7 cellular contexts compared by ENCODE assay signal in genomic region chr3:51637941-51638471, GRCh38. TPM values are rescaled to one million over a fixed set of nuclear protein-coding genes. Genes with fewer than 3 reads are reported as not detected.
A peak's percentile ranks its signal among the peaks of the same experiment; 100 is the strongest.
DNase-seq lines count a peak whose midpoint lies in the region; ATAC-seq and TF ChIP-seq lines count a peak whose summit lies in the region.

No MANE protein-coding gene starts in this region.

- intact Hi-C loops in gastrocnemius medialis (cut with DNase I; ENCODE audit: low total_unique reads): no loop called here

- H3K9me3 ChIP-seq in gastrocnemius medialis: no peaks in the 10 kb centered on the region

- H3K36me3 Mint-ChIP-seq in WTC11: peaks cover 54% of the 10 kb centered on the region

- ATAC-seq in WTC11: peak; percentile 98
- peak; percentile 94 for ATAC-seq in foreskin keratinocyte
- peak in 1 of 2 donors; percentile 56 for ATAC-seq in gastrocnemius medialis

- peak overlapping the region; percentile 69 for H3K27ac Mint-ChIP-seq in WTC11

- POLR2A ChIA-PET in WTC11 (lab: Charles Lee): no interaction called here

- TF ChIP-seq CTCF in WTC11 (IDR thresholded peaks at IDR 0.05) (peak; percentile 72), foreskin keratinocyte (conservative IDR thresholded peaks at IDR 0.05) (peak; percentile 98), gastrocnemius medialis (IDR thresholded peaks at IDR 0.05 in 4 of 5, conservative IDR thresholded peaks at IDR 0.05 in 1 of 5) (peak in 4 of 5 experiments; percentile 17 to 43 (median 26))

- TF ChIP-seq POLR2A in gastrocnemius medialis (IDR thresholded peaks at IDR 0.05): no peak

- H3K27ac ChIP-seq in foreskin keratinocyte: no peak overlapping the region
- H3K27ac ChIP-seq in gastrocnemius medialis: no peak overlapping the region

- H3K4me3 Mint-ChIP-seq in WTC11: no peak overlapping the region

- DNase-seq in GDM1 (lab: John Stamatoyannopoulos, UW) (peak; percentile 53), H7 (peak; percentile 78), NCI-H2107 treated with DMSO at 0.1 percent for 48 hours (lab: John Stamatoyannopoulos, UW; ENCODE audit: unreplicated experiment) (peak; percentile 9), WTC11 (ENCODE audit: low spot score) (peak; percentile 72), foreskin keratinocyte (peak; percentile 33 to 61), gastrocnemius medialis (no peak), hypothalamus (lab: John Stamatoyannopoulos, UW) (no peak)

- peaks cover 37% of the 10 kb centered on the region for H3K36me3 ChIP-seq in H7 (replicated peaks; ENCODE audit: control insufficient read depth, insufficient read depth, low read length)
- H3K36me3 ChIP-seq in gastrocnemius medialis: peaks cover 6 to 92% of the 10 kb centered on the region in 2 donors

- H3K4me1 ChIP-seq in foreskin keratinocyte (no peaks in the 10 kb centered on the region), gastrocnemius medialis (no peaks in the 10 kb centered on the region)

- no peaks in the 10 kb centered on the region for H3K27me3 Mint-ChIP-seq in WTC11 (ENCODE audit: low read depth)

- H3K9me3 Mint-ChIP-seq in WTC11: no peaks in the 10 kb centered on the region

- no peaks in the 10 kb centered on the region for H3K4me1 Mint-ChIP-seq in WTC11

- H3K27me3 ChIP-seq in H7 (ENCODE audit: control insufficient read depth, insufficient read depth, low read length): no peaks in the 10 kb centered on the region
- H3K27me3 ChIP-seq in foreskin keratinocyte: no peaks in the 10 kb centered on the region
- no peaks in the 10 kb centered on the region for H3K27me3 ChIP-seq in gastrocnemius medialis

- H3K4me3 ChIP-seq in H7 (ENCODE audit: insufficient read depth, low read depth, low read length) (no peak overlapping the region), gastrocnemius medialis (no peak overlapping the region)

- in situ Hi-C loops in gastrocnemius medialis (cut with MboI; ENCODE audit: low sequenced_read_pairs in 4 of 4): no loop called here

- CTCF ChIA-PET in WTC11 (lab: Charles Lee): interaction anchor here (1.0 kb wide), 1 partner anchor 44 kb away, joined by 3 read pairs; no protein-coding TSS in a partner anchor

TF ChIP-seq in WTC11, 78 proteins besides CTCF, POLR2A, EP300 and RAD21:
- TF ChIP-seq ZNF423 (CRISPR knock-in tag; IDR thresholded peaks at IDR 0.05): no peak
- TF ChIP-seq, protein P1, sequence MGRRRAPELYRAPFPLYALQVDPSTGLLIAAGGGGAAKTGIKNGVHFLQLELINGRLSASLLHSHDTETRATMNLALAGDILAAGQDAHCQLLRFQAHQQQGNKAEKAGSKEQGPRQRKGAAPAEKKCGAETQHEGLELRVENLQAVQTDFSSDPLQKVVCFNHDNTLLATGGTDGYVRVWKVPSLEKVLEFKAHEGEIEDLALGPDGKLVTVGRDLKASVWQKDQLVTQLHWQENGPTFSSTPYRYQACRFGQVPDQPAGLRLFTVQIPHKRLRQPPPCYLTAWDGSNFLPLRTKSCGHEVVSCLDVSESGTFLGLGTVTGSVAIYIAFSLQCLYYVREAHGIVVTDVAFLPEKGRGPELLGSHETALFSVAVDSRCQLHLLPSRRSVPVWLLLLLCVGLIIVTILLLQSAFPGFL (CRISPR knock-in tag; IDR thresholded peaks at IDR 0.05; ENCODE audit: borderline replicate concordance): no peak
- TF ChIP-seq RORB (CRISPR knock-in tag; IDR thresholded peaks at IDR 0.05): no peak
- no peak for TF ChIP-seq ZNF263 (CRISPR knock-in tag; IDR thresholded peaks at IDR 0.05; ENCODE audit: low read depth)
- TF ChIP-seq FOXK1 (CRISPR knock-in tag; IDR thresholded peaks at IDR 0.05): no peak
- no peak for TF ChIP-seq ETV6 (CRISPR knock-in tag; IDR thresholded peaks at IDR 0.05)
- no peak for TF ChIP-seq E2F4 (CRISPR knock-in tag; IDR thresholded peaks at IDR 0.05; ENCODE audit: borderline replicate concordance, low read depth)
- no peak for TF ChIP-seq TCF7 (CRISPR knock-in tag; IDR thresholded peaks at IDR 0.05; ENCODE audit: low read depth)
- no peak for TF ChIP-seq ZNF396 (CRISPR knock-in tag; IDR thresholded peaks at IDR 0.05; ENCODE audit: borderline replicate concordance)

RNA-seq across cellular contexts. Expression of gene TEX264, which starts 33.0 kb away (rescaled TPM):
- total RNA-seq in H7 (2014; rRNA removed; shearing (Covaris generic)): 17.6 and 18.9 TPM in 2 replicates
- total RNA-seq in WTC11 (2021): 11.8 to 17.5 TPM (median 17.5 TPM) in 3 replicates
- 54.9 and 57.3 TPM in 2 replicates for total RNA-seq in foreskin keratinocyte
- polyA plus RNA-seq in foreskin keratinocyte: 77.2 and 82.3 TPM in 2 replicates
- 10 to 100 TPM; 43.9 to 83.5 (median 54.3) TPM for total RNA-seq in gastrocnemius medialis

Comparison
In these comparisons a context has a peak if more than half of its experiments do, and no peak if none do; other contexts are left out.
1. DNase-seq: peak in GDM1 (single experiment), H7 (single experiment), NCI-H2107 treated with DMSO at 0.1 percent for 48 hours (single experiment), WTC11 (single experiment) and foreskin keratinocyte (2 of 2); none in gastrocnemius medialis (0 of 2) and hypothalamus (0 of 51).
2. CTCF ChIP-seq: peak in every context shown above with its lines; median percentile 98 in foreskin keratinocyte; 72 in WTC11; 26 in gastrocnemius medialis.